In the genomic region with DNA sequence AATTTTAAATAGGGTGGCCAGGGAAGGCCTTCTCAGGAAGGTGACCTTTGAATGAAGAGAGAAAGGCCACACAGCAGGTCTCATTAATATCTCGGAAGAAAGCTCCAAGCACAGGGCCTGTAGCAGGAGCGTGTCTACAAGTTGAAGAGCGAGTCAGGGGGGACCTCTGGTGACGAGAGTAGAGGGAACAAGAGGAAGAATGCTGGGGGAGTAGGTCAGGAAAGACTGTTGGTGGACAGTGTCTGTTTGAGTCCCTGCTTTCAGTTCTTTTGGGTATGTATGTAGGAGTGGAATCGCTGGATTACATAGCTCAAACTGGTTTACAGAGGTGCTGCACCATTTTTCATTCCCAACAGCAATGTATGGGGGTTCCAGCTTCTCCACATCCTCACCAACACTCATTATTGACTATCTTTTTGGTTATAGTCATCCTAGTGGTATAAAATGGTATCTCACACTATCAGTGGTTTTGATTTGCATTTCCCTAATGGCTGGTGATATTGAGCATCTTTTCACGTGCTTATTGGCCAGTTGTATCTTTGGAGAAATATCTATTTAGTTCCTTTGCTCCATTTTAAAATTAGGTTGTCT, we compare ENCODE assay signal across 14 cellular contexts. TPM values are rescaled to one million over a fixed set of nuclear protein-coding genes. Genes with fewer than 3 reads are reported as not detected.
DNase-seq lines count a peak whose midpoint lies in the region; ATAC-seq and TF ChIP-seq lines count a peak whose summit lies in the region.
"Had no signal": no experiment of that assay in that cellular context is flagged by ENCODE, and none has a peak within 500 bp of the region (broad histone marks: within the 10 kb centered on the region; RNA-seq: fewer than 3 reads in every experiment).

No MANE protein-coding gene starts in this region.

- H3K9me2 ChIP-seq in MM.1S (replicated peaks; ENCODE audit: insufficient read depth, low read length), result no peaks in the 10 kb centered on the region

- no peak overlapping the region for H3K9ac ChIP-seq in MM.1S (ENCODE audit: low read length)

- H3K36me3 ChIP-seq in MM.1S (replicated peaks; ENCODE audit: insufficient read depth, low read length) (0 out of 2 replicates have a peak, but pooled peaks cover 3% of the 10 kb centered on the region), stomach (peaks cover 10 to 100% (median 94%) of the 10 kb centered on the region in 4 donors)

- no peaks in the 10 kb centered on the region for H4K20me1 ChIP-seq in MM.1S (ENCODE audit: insufficient read depth, low read length)

- no peaks in the 10 kb centered on the region for H3K27me3 ChIP-seq in MM.1S (replicated peaks; ENCODE audit: insufficient read depth, low read length)
- H3K27me3 ChIP-seq in stomach, result no peaks in the 10 kb centered on the region
- H3K27me3 ChIP-seq: hepatocyte had no signal

- 0 out of 2 replicates have a peak, but pooled peaks cover 3% of the 10 kb centered on the region for H3K79me2 ChIP-seq in MM.1S (ENCODE audit: low read length)
- H3K79me2 ChIP-seq: hepatocyte had no signal

- no peak for TF ChIP-seq POLR2A in stomach (IDR thresholded peaks at IDR 0.05)

- no peak overlapping the region for H3K4me2 ChIP-seq in MM.1S (ENCODE audit: low read depth, low read length)
- H3K4me2 ChIP-seq: hepatocyte had no signal

- H3F3A ChIP-seq in MM.1S (ENCODE audit: insufficient read depth, low read length), result no peaks in the 10 kb centered on the region

- H3K9me3 ChIP-seq in MM.1S (replicated peaks; ENCODE audit: insufficient read depth, low read length) (no peaks in the 10 kb centered on the region), stomach (no peaks in the 10 kb centered on the region)

- intact Hi-C loops in stomach (cut with DNase I; ENCODE audit: low total_unique reads), result no loop called here

- DNase-seq in activated T-cell treated with anti-CD3 and anti-CD28 coated beads, Interleukin-2, amount 50 U/mL, for 72 hours, result no peak
- DNase-seq in activated T-cell treated with anti-CD3 and anti-CD28 coated beads for 4 hours (no peak), MM.1S (no peak), retinal pigment epithelial cell (ENCODE audit: low read depth) (no peak), GM03348 (ENCODE audit: low spot score) (no peak), stomach (no peak)
- DNase-seq in central memory CD8-positive, alpha-beta T cell (ENCODE audit: low spot score in 2 of 2), result no peak
- DNase-seq: activated CD4-positive, alpha-beta T cell treated with anti-CD3 and anti-CD28 coated beads for 4 hours; activated naive CD4-positive, alpha-beta T cell treated with anti-CD3 and anti-CD28 coated beads, Interleukin-2, amount 10 ng/mL, durations not matched to agents 7 days and 5 days; NCI-H187 treated with DMSO at 0.1 percent for 48 hours; small intestine had no signal

- H2AFZ ChIP-seq in MM.1S (ENCODE audit: low read length), result no peak overlapping the region
- H2AFZ ChIP-seq: hepatocyte had no signal

- H3K27ac Mint-ChIP-seq in activated T-cell treated with anti-CD3 and anti-CD28 coated beads, Interleukin-2, amount 50 U/mL, for 72 hours, result peak overlapping the region; percentile 2
- H3K27ac Mint-ChIP-seq in central memory CD8-positive, alpha-beta T cell (ENCODE audit: low read depth), result peak overlapping the region; percentile 4
- H3K27ac Mint-ChIP-seq: activated naive CD4-positive, alpha-beta T cell treated with anti-CD3 and anti-CD28 coated beads, Interleukin-2, amount 10 ng/mL, durations not matched to agents 7 days and 5 days; dendritic cell treated with granulocyte-macrophage colony-stimulating factor and Interleukin-4, amounts not matched to agents 40 ng/mL and 50 ng/mL, for 4 days had no signal

- TF ChIP-seq EP300 in stomach (IDR thresholded peaks at IDR 0.05), result no peak

- peaks cover 10% of the 10 kb centered on the region for H3K4me1 Mint-ChIP-seq in activated T-cell treated with anti-CD3 and anti-CD28 coated beads, Interleukin-2, amount 50 U/mL, for 72 hours (ENCODE audit: low read depth)
- H3K4me1 Mint-ChIP-seq in central memory CD8-positive, alpha-beta T cell, result peaks cover 22% of the 10 kb centered on the region

- peak; percentile 30 for TF ChIP-seq CTCF in MM.1S (IDR thresholded peaks at IDR 0.05; ENCODE audit: low read length)
- peak; percentile 10 for TF ChIP-seq CTCF in retinal pigment epithelial cell (conservative IDR thresholded peaks at IDR 0.05; ENCODE audit: low read depth, low read length)
- no peak for TF ChIP-seq CTCF in stomach (IDR thresholded peaks at IDR 0.05)

- no peak for ATAC-seq in activated T-cell treated with anti-CD3 and anti-CD28 coated beads, Interleukin-2, amount 50 U/mL, for 72 hours (replicated peaks in 1 of 2)
- no peak for ATAC-seq in central memory CD8-positive, alpha-beta T cell (replicated peaks; ENCODE audit: extremely low read depth, poor library complexity, severe bottlenecking)
- no peak for ATAC-seq in GM18909 (IDR thresholded peaks at IDR 0.05; ENCODE audit: poor library complexity, unreplicated experiment)

- H3K4me3 Mint-ChIP-seq in activated T-cell treated with anti-CD3 and anti-CD28 coated beads, Interleukin-2, amount 50 U/mL, for 72 hours, result no peak overlapping the region
- H3K4me3 Mint-ChIP-seq in central memory CD8-positive, alpha-beta T cell, result no peak overlapping the region
- H3K4me3 Mint-ChIP-seq: activated naive CD4-positive, alpha-beta T cell treated with anti-CD3 and anti-CD28 coated beads, Interleukin-2, amount 10 ng/mL, durations not matched to agents 7 days and 5 days; dendritic cell treated with granulocyte-macrophage colony-stimulating factor and Interleukin-4, amounts not matched to agents 40 ng/mL and 50 ng/mL, for 4 days had no signal

- WGBS in stomach, 5 donors, result 87 to 93% (median 88%) methylated on average over 6 of the region's 6 CpGs

- H3K27me3 Mint-ChIP-seq in activated T-cell treated with anti-CD3 and anti-CD28 coated beads, Interleukin-2, amount 50 U/mL, for 72 hours (ENCODE audit: low read depth), result no peaks in the 10 kb centered on the region
- H3K27me3 Mint-ChIP-seq in central memory CD8-positive, alpha-beta T cell, result no peaks in the 10 kb centered on the region
- H3K27me3 Mint-ChIP-seq: activated naive CD4-positive, alpha-beta T cell treated with anti-CD3 and anti-CD28 coated beads, Interleukin-2, amount 10 ng/mL, durations not matched to agents 7 days and 5 days; dendritic cell treated with granulocyte-macrophage colony-stimulating factor and Interleukin-4, amounts not matched to agents 40 ng/mL and 50 ng/mL, for 4 days had no signal

- H3K27ac ChIP-seq in MM.1S (ENCODE audit: low read length) (no peak overlapping the region), stomach (no peak overlapping the region)
- H3K27ac ChIP-seq: hepatocyte had no signal

- H3K9me3 Mint-ChIP-seq in activated T-cell treated with anti-CD3 and anti-CD28 coated beads, Interleukin-2, amount 50 U/mL, for 72 hours, result no peaks in the 10 kb centered on the region
- H3K9me3 Mint-ChIP-seq in central memory CD8-positive, alpha-beta T cell, result no peaks in the 10 kb centered on the region
- H3K9me3 Mint-ChIP-seq: activated naive CD4-positive, alpha-beta T cell treated with anti-CD3 and anti-CD28 coated beads, Interleukin-2, amount 10 ng/mL, durations not matched to agents 7 days and 5 days; dendritic cell treated with granulocyte-macrophage colony-stimulating factor and Interleukin-4, amounts not matched to agents 40 ng/mL and 50 ng/mL, for 4 days had no signal

- H3K4me3 ChIP-seq in MM.1S (ENCODE audit: low read length), result no peak overlapping the region
- no peak overlapping the region for H3K4me3 ChIP-seq in retinal pigment epithelial cell (ENCODE audit: low read length)
- no peak overlapping the region for H3K4me3 ChIP-seq in stomach
- H3K4me3 ChIP-seq: hepatocyte had no signal

- H3K4me1 ChIP-seq in MM.1S (ENCODE audit: low read length), result no peaks in the 10 kb centered on the region
- H3K4me1 ChIP-seq in stomach, result peaks cover 0 to 19% (median 4%) of the 10 kb centered on the region in 4 donors

- H3K36me3 Mint-ChIP-seq in activated T-cell treated with anti-CD3 and anti-CD28 coated beads, Interleukin-2, amount 50 U/mL, for 72 hours (ENCODE audit: insufficient read depth in 2 of 2), result peaks cover 7 to 22% of the 10 kb centered on the region in 2 donors
- peaks cover 37% of the 10 kb centered on the region for H3K36me3 Mint-ChIP-seq in central memory CD8-positive, alpha-beta T cell (ENCODE audit: insufficient read depth)

RNA-seq across cellular contexts. Expression of a gene that starts 55.8 kb away (rescaled TPM):
- 10 to 100 TPM; 67.6 to 78.5 TPM for total RNA-seq in activated T-cell treated with anti-CD3 and anti-CD28 coated beads, Interleukin-2, amount 50 U/mL, for 72 hours
- 100 to 1,000 TPM in 1 of 5 donors, 10 to 100 TPM in 4; 34.4 to 111 (median 67.9) TPM for total RNA-seq in stomach
- polyA plus RNA-seq in stomach, result 10 to 100 TPM; 21.7 to 29.3 (median 25.1) TPM

Comparison
In these comparisons a context has a peak if more than half of its experiments do, and no peak if none do; other contexts are left out.
1. CTCF ChIP-seq: peak in MM.1S (single experiment) and retinal pigment epithelial cell (single experiment); none in stomach (0 of 7).